In genomic region chr9:4547016-4547415, GRCh38 we compare ENCODE assay signal across 20 cellular contexts. TPM values are rescaled to one million over a fixed set of nuclear protein-coding genes. Genes with fewer than 3 reads are reported as not detected.
DNase-seq lines count a peak whose midpoint lies in the region; TF ChIP-seq lines count a peak whose summit lies in the region.
"Had no signal": no experiment of that assay in that cellular context is flagged by ENCODE, and none has a peak within 500 bp of the region (broad histone marks: within the 10 kb centered on the region; RNA-seq: fewer than 3 reads in every experiment).

No MANE protein-coding gene starts in this region.

- in situ Hi-C loops in KBM-7 (cut with MboI; ENCODE audit: low pct_unique_long_range_greater_than_20kb, low sequenced_read_pairs), result no loop called here

- H3K27ac Mint-ChIP-seq in chondrocyte (ENCODE audit: unreplicated experiment), result peak overlapping the region; percentile 34
- H3K27ac Mint-ChIP-seq in Calu3 (ENCODE audit: unreplicated experiment), result no peak overlapping the region
- H3K27ac Mint-ChIP-seq: activated naive CD8-positive, alpha-beta T cell treated with anti-CD3 and anti-CD28 coated beads, Interleukin-2, amount 50 U/mL, for 24 hours; GM23338 had no signal

- H3K36me3 Mint-ChIP-seq in chondrocyte (ENCODE audit: low read depth) (peaks cover 5% of the 10 kb centered on the region), Calu3 (ENCODE audit: insufficient read depth, unreplicated experiment) (peaks cover 21% of the 10 kb centered on the region)

- intact Hi-C loops in Calu3 (cut with micrococcal nuclease; ENCODE audit: unreplicated experiment), result loop anchor here (10.0 kb wide), 2 partner anchors 52 to 162 kb away; partner anchors contain the start of gene SLC1A1

- peaks cover 36% of the 10 kb centered on the region for H3K4me1 Mint-ChIP-seq in chondrocyte (ENCODE audit: low read depth)
- H3K4me1 Mint-ChIP-seq in Calu3 (ENCODE audit: low read depth, unreplicated experiment), result peaks cover 20% of the 10 kb centered on the region

- H3K4me3 Mint-ChIP-seq in chondrocyte (ENCODE audit: unreplicated experiment), result no peak overlapping the region
- H3K4me3 Mint-ChIP-seq in Calu3 (ENCODE audit: low read depth, unreplicated experiment), result no peak overlapping the region
- H3K4me3 Mint-ChIP-seq: activated naive CD8-positive, alpha-beta T cell treated with anti-CD3 and anti-CD28 coated beads, Interleukin-2, amount 50 U/mL, for 24 hours; GM23338 had no signal

- peak; percentile 17 for DNase-seq in AG08396 (ENCODE audit: low spot score)
- DNase-seq in KBM-7, result peak; percentile 25
- no peak for DNase-seq in chondrocyte (ENCODE audit: low spot score)
- peak; percentile 77 for DNase-seq in kidney glomerular epithelial cell (lab: John Stamatoyannopoulos, UW)
- no peak for DNase-seq in Calu3
- DNase-seq in stimulated activated CD4-positive, alpha-beta T cell treated with anti-CD3 and anti-CD28 coated beads, Interleukin-4, amount 100 ng/mL, for 24 hours, result no peak
- DNase-seq in activated gamma-delta T cell treated with Interleukin-2 at 50 U/mL for 16 hours, result no peak
- DNase-seq in inferior parietal cortex (ENCODE audit: extremely low spot score), result no peak
- DNase-seq: activated CD4-positive, alpha-beta T cell treated with anti-CD3 and anti-CD28 coated beads, Interleukin-2, amount 50 U/mL, for 48 hours; activated naive CD8-positive, alpha-beta T cell treated with anti-CD3 and anti-CD28 coated beads, Interleukin-2, amount 50 U/mL, for 24 hours; activated T-cell treated with anti-CD3 and anti-CD28 coated beads, Interleukin-2, amount 50 U/mL, for 48 hours; DMS 273 treated with DMSO at 0.1 percent for 48 hours; mesendoderm; NCI-H1092; NCI-H2171 treated with DMSO at 0.1 percent for 48 hours; nucleus accumbens; SIG-M5; stimulated activated CD4-positive, alpha-beta T cell treated with anti-CD3 and anti-CD28 coated beads, Interleukin-4, amount 100 ng/mL, for 4 hours; tibial artery had no signal

- no peaks in the 10 kb centered on the region for H3K9me3 Mint-ChIP-seq in chondrocyte (ENCODE audit: low read depth)
- H3K9me3 Mint-ChIP-seq in Calu3 (ENCODE audit: low read depth, unreplicated experiment), result no peaks in the 10 kb centered on the region
- H3K9me3 Mint-ChIP-seq: activated naive CD8-positive, alpha-beta T cell treated with anti-CD3 and anti-CD28 coated beads, Interleukin-2, amount 50 U/mL, for 24 hours; GM23338 had no signal

- no TSS peak for BruUV-seq in Calu3 (replicated peaks; lab: Mats Ljungman, UMichigan)

- CTCF ChIA-PET in Calu3 (lab: Charles Lee), result interaction anchor here (0.6 to 0.7 kb wide), 2 partner anchors 34 to 164 kb away, joined by 3 read pairs; no protein-coding TSS in a partner anchor

- H3K27me3 Mint-ChIP-seq in chondrocyte (ENCODE audit: low read depth) (no peaks in the 10 kb centered on the region), Calu3 (ENCODE audit: unreplicated experiment) (no peaks in the 10 kb centered on the region)

- no peak for TF ChIP-seq CTCF in chondrocyte (IDR thresholded peaks at IDR 0.05)
- no peak for TF ChIP-seq CTCF in Calu3 (IDR thresholded peaks at IDR 0.05; ENCODE audit: unreplicated experiment)

RNA-seq across cellular contexts. Expression of gene SLC1A1, which starts 56.7 kb away (rescaled TPM):
- 7.1 to 11.0 TPM (median 10.2 TPM) in 3 replicates for total RNA-seq in chondrocyte
- 71.6 and 81.4 TPM in 2 replicates for total RNA-seq in Calu3 (2022)

Comparison
In these comparisons a context has a peak if more than half of its experiments do, and no peak if none do; other contexts are left out.
1. DNase-seq: peak in AG08396 (single experiment), KBM-7 (single experiment) and kidney glomerular epithelial cell (single experiment); none in chondrocyte (single experiment), Calu3 (single experiment), stimulated activated CD4-positive, alpha-beta T cell treated with anti-CD3 and anti-CD28 coated beads, Interleukin-4, amount 100 ng/mL, for 24 hours (single experiment), activated gamma-delta T cell treated with Interleukin-2 at 50 U/mL for 16 hours (single experiment) and inferior parietal cortex (single experiment).